Comparison of ENCODE assay signal across 13 cellular contexts in the genomic region with DNA sequence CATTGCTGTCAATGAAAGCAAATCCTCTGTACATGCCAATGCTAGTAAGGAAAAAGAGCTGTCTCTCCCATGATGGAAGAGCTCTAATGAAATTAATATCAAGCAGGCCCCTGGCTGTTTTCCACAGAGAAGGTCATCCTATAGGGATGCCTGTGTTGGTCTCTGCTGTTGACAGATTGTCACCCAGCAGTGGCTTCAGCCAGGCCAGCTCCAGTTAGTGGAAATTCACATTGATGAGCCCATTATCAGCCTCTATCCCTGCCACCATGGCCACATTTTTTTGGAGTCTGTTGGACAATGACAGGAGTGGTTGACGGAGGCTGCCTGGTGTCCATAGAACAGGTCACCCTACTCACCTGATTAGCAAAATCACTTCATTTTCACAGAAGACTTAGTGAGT.
"Had no signal": no experiment of that assay in that cellular context is flagged by ENCODE, and none has a peak within 500 bp of the region (broad histone marks: within the 10 kb centered on the region; RNA-seq: fewer than 3 reads in every experiment).

No MANE protein-coding gene starts in this region.

- H3K4me1 ChIP-seq: ascending aorta, gastroesophageal sphincter had no signal

- H3K27me3 ChIP-seq: ascending aorta had no signal

- H3K9me3 ChIP-seq: ascending aorta, esophagus squamous epithelium, gastroesophageal sphincter, heart right ventricle had no signal

- DNase-seq: activated B cell treated with CpG ODN at 0.5 μM for 24 hours; activated naive CD4-positive, alpha-beta T cell; activated naive CD8-positive, alpha-beta T cell treated with anti-CD3 and anti-CD28 coated beads, Interleukin-2, amount 10 ng/mL, durations not matched to agents 7 days and 5 days; esophagus squamous epithelium; T1000 had no signal

- H3K4me3 ChIP-seq: ascending aorta, coronary artery, dorsolateral prefrontal cortex, esophagus squamous epithelium, gastroesophageal sphincter, heart right ventricle had no signal

- H3K27ac ChIP-seq: ascending aorta, brain microvascular endothelial cell, coronary artery, dorsolateral prefrontal cortex, epithelial cell of prostate, esophagus squamous epithelium, gastroesophageal sphincter, heart right ventricle, WERI-Rb-1 had no signal

- H3K36me3 ChIP-seq: ascending aorta, brain microvascular endothelial cell, esophagus squamous epithelium, gastroesophageal sphincter, heart right ventricle, WERI-Rb-1 had no signal
